1 cellular context compared by ENCODE assay signal in the genomic region with DNA sequence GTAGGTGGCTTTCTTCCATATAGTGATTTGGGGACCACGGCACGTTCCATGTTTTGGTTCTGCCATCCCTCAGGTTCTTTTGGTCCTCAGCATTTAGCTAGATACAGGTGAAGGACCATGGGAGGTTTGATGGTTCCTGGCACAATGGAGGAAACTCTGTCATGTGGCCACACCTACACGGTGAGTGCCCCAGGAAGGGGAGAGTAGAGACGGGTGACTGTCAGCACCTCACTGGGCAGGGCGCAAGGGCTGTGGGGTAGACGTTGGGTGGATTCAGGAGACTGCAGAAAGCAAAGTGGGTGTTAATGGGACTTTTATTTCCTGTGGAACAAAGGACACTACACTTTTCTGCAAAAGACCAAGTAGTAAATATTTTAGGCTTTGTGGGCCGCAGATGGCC.
A peak's percentile ranks its signal among the peaks of the same experiment; 100 is the strongest.
TF ChIP-seq lines count a peak whose summit lies in the region.

No MANE protein-coding gene starts in this region.

TF ChIP-seq in HepG2, 621 proteins besides CTCF, POLR2A, EP300 and RAD21 (continued from another document):
- TF ChIP-seq, protein P1, sequence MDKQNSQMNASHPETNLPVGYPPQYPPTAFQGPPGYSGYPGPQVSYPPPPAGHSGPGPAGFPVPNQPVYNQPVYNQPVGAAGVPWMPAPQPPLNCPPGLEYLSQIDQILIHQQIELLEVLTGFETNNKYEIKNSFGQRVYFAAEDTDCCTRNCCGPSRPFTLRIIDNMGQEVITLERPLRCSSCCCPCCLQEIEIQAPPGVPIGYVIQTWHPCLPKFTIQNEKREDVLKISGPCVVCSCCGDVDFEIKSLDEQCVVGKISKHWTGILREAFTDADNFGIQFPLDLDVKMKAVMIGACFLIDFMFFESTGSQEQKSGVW (CRISPR knock-in tag; IDR thresholded peaks at IDR 0.05; ENCODE audit: borderline replicate concordance) = no peak
- TF ChIP-seq CBFB (CRISPR knock-in tag; IDR thresholded peaks at IDR 0.05) = no peak
- TF ChIP-seq, protein P2, sequence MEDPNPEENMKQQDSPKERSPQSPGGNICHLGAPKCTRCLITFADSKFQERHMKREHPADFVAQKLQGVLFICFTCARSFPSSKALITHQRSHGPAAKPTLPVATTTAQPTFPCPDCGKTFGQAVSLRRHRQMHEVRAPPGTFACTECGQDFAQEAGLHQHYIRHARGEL (CRISPR knock-in tag; IDR thresholded peaks at IDR 0.05) = no peak
- peak; percentile 28 for TF ChIP-seq RBM22 (optimal IDR thresholded peaks at IDR 0.05; ENCODE audit: low read length)
- no peak for TF ChIP-seq KLF15 (CRISPR knock-in tag; IDR thresholded peaks at IDR 0.05; ENCODE audit: borderline replicate concordance)
- TF ChIP-seq, protein P3, sequence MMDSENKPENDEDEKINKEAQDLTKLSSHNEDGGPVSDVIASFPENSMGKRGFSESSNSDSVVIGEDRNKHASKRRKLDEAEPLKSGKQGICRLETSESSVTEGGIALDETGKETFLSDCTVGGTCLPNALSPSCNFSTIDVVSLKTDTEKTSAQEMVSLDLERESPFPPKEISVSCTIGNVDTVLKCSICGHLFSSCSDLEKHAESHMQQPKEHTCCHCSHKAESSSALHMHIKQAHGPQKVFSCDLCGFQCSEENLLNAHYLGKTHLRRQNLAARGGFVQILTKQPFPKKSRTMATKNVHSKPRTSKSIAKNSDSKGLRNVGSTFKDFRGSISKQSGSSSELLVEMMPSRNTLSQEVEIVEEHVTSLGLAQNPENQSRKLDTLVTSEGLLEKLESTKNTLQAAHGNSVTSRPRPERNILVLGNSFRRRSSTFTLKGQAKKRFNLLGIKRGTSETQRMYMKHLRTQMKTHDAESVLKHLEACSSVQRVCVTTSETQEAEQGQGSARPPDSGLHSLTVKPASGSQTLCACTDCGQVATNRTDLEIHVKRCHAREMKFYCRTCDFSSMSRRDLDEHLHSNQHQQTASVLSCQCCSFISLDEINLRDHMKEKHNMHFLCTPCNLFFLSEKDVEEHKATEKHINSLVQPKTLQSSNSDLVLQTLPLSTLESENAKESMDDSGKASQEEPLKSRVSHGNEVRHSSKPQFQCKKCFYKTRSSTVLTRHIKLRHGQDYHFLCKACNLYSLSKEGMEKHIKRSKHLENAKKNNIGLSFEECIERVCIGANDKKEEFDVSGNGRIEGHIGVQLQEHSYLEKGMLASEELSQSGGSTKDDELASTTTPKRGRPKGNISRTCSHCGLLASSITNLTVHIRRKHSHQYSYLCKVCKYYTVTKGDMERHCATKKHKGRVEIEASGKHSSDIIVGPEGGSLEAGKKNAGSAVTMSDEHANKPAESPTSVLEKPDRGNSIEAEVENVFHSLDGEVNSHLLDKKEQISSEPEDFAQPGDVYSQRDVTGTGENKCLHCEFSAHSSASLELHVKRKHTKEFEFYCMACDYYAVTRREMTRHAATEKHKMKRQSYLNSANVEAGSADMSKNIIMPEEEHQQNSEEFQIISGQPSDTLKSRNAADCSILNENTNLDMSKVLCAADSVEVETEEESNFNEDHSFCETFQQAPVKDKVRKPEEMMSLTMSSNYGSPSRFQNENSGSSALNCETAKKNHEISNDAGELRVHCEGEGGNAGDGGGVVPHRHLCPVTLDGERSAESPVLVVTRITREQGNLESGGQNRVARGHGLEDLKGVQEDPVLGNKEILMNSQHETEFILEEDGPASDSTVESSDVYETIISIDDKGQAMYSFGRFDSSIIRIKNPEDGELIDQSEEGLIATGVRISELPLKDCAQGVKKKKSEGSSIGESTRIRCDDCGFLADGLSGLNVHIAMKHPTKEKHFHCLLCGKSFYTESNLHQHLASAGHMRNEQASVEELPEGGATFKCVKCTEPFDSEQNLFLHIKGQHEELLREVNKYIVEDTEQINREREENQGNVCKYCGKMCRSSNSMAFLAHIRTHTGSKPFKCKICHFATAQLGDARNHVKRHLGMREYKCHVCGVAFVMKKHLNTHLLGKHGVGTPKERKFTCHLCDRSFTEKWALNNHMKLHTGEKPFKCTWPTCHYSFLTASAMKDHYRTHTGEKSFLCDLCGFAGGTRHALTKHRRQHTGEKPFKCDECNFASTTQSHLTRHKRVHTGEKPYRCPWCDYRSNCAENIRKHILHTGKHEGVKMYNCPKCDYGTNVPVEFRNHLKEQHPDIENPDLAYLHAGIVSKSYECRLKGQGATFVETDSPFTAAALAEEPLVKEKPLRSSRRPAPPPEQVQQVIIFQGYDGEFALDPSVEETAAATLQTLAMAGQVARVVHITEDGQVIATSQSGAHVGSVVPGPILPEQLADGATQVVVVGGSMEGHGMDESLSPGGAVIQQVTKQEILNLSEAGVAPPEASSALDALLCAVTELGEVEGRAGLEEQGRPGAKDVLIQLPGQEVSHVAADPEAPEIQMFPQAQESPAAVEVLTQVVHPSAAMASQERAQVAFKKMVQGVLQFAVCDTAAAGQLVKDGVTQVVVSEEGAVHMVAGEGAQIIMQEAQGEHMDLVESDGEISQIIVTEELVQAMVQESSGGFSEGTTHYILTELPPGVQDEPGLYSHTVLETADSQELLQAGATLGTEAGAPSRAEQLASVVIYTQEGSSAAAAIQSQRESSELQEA (CRISPR knock-in tag; IDR thresholded peaks at IDR 0.05; ENCODE audit: not compliant biosample characterization) = no peak
- TF ChIP-seq U2AF1 (optimal IDR thresholded peaks at IDR 0.05; ENCODE audit: low read depth, low read length) = no peak
- TF ChIP-seq, protein P4, sequence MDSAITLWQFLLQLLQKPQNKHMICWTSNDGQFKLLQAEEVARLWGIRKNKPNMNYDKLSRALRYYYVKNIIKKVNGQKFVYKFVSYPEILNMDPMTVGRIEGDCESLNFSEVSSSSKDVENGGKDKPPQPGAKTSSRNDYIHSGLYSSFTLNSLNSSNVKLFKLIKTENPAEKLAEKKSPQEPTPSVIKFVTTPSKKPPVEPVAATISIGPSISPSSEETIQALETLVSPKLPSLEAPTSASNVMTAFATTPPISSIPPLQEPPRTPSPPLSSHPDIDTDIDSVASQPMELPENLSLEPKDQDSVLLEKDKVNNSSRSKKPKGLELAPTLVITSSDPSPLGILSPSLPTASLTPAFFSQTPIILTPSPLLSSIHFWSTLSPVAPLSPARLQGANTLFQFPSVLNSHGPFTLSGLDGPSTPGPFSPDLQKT (CRISPR knock-in tag; IDR thresholded peaks at IDR 0.05; ENCODE audit: borderline replicate concordance) = 0 out of 2 replicates have a peak, but pooled peaks have one; percentile 21
- 0 out of 2 replicates have a peak, but pooled peaks have one; percentile 28 for TF ChIP-seq ZSCAN25 (CRISPR knock-in tag; IDR thresholded peaks at IDR 0.05)
- no peak for TF ChIP-seq CBX1 (IDR thresholded peaks at IDR 0.05; ENCODE audit: low read depth)
- TF ChIP-seq ELF1 (CRISPR knock-in tag; IDR thresholded peaks at IDR 0.05) = no peak
- TF ChIP-seq STAG1 (CRISPR knock-in tag; IDR thresholded peaks at IDR 0.05) = no peak
- TF ChIP-seq MAFK (conservative IDR thresholded peaks at IDR 0.05 in 1 of 2, IDR thresholded peaks at IDR 0.05 in 1 of 2; ENCODE audit: low read length in 2 of 2) = no peak
